In genomic region chrX:128754130-128754529, GRCh38 we compare ENCODE assay signal across 1 cellular context.
TF ChIP-seq lines count a peak whose summit lies in the region.

No MANE protein-coding gene starts in this region.

TF ChIP-seq in HepG2, 621 proteins besides CTCF, POLR2A, EP300 and RAD21 (continued from another document and continues in another):
- TF ChIP-seq BCL3 (CRISPR knock-in tag; IDR thresholded peaks at IDR 0.05) (no peak), SPEN (CRISPR knock-in tag; IDR thresholded peaks at IDR 0.05; ENCODE audit: low read depth) (no peak), GPBP1L1 (CRISPR knock-in tag; IDR thresholded peaks at IDR 0.05) (no peak), ZNF292 (CRISPR knock-in tag; IDR thresholded peaks at IDR 0.05; ENCODE audit: borderline replicate concordance, low read depth) (no peak), LBX2 (CRISPR knock-in tag; IDR thresholded peaks at IDR 0.05; ENCODE audit: borderline replicate concordance) (no peak), ZNF790 (CRISPR knock-in tag; IDR thresholded peaks at IDR 0.05; ENCODE audit: borderline replicate concordance) (no peak), ZNF350 (CRISPR knock-in tag; IDR thresholded peaks at IDR 0.05; ENCODE audit: borderline replicate concordance, low read depth) (no peak), CREB3 (CRISPR knock-in tag; IDR thresholded peaks at IDR 0.05) (no peak), ZNF562 (CRISPR knock-in tag; IDR thresholded peaks at IDR 0.05; ENCODE audit: borderline replicate concordance) (no peak), CBX5 (CRISPR knock-in tag; IDR thresholded peaks at IDR 0.05; ENCODE audit: borderline replicate concordance) (no peak), ISL2 (CRISPR knock-in tag; IDR thresholded peaks at IDR 0.05) (peak; percentile 52; the same call in 1 of the 2 replicates), JUNB (CRISPR knock-in tag; IDR thresholded peaks at IDR 0.05; ENCODE audit: borderline replicate concordance) (no peak), YEATS2 (CRISPR knock-in tag; IDR thresholded peaks at IDR 0.05; ENCODE audit: borderline replicate concordance) (no peak), ZNF281 (CRISPR knock-in tag; IDR thresholded peaks at IDR 0.05; ENCODE audit: borderline replicate concordance) (no peak), HNRNPL (IDR thresholded peaks at IDR 0.05; ENCODE audit: low read depth, low read length) (no peak), ETV6 (CRISPR knock-in tag; conservative IDR thresholded peaks at IDR 0.05) (no peak), ZNF546 (CRISPR knock-in tag; conservative IDR thresholded peaks at IDR 0.05) (no peak), PAX8 (CRISPR knock-in tag; IDR thresholded peaks at IDR 0.05; ENCODE audit: borderline replicate concordance) (no peak), PHF21A (CRISPR knock-in tag; IDR thresholded peaks at IDR 0.05) (no peak), ZNF263 (CRISPR knock-in tag; IDR thresholded peaks at IDR 0.05) (no peak), E2F5 (CRISPR knock-in tag; conservative IDR thresholded peaks at IDR 0.05) (no peak), MEIS2 (CRISPR knock-in tag; IDR thresholded peaks at IDR 0.05) (no peak), CBX1 (IDR thresholded peaks at IDR 0.05; ENCODE audit: low read depth) (no peak), ZNF598 (CRISPR knock-in tag; IDR thresholded peaks at IDR 0.05; ENCODE audit: borderline replicate concordance) (no peak), ATF3 (CRISPR knock-in tag; IDR thresholded peaks at IDR 0.05) (no peak), ZNF740 (CRISPR knock-in tag; IDR thresholded peaks at IDR 0.05) (no peak), MIXL1 (CRISPR knock-in tag; IDR thresholded peaks at IDR 0.05) (0 out of 2 replicates have a peak, but pooled peaks have one; percentile 38), NFIC (IDR thresholded peaks at IDR 0.05; ENCODE audit: low read length) (peak; percentile 84; the same call in 1 of the 2 replicates), NCOA5 (CRISPR knock-in tag; IDR thresholded peaks at IDR 0.05) (no peak), ZNF775 (CRISPR knock-in tag; IDR thresholded peaks at IDR 0.05; ENCODE audit: borderline replicate concordance) (no peak), SUZ12 (IDR thresholded peaks at IDR 0.05; ENCODE audit: low read depth, low read length) (no peak), TRAFD1 (CRISPR knock-in tag; IDR thresholded peaks at IDR 0.05; ENCODE audit: borderline replicate concordance) (no peak), ZNF382 (CRISPR knock-in tag; IDR thresholded peaks at IDR 0.05; ENCODE audit: borderline replicate concordance) (no peak), REL (CRISPR knock-in tag; conservative IDR thresholded peaks at IDR 0.05) (no peak), ZNF777 (CRISPR knock-in tag; IDR thresholded peaks at IDR 0.05) (no peak), MED13 (CRISPR knock-in tag; IDR thresholded peaks at IDR 0.05) (no peak), CREM (IDR thresholded peaks at IDR 0.05) (peak; percentile 57; the same call in 1 of the 2 replicates), CREM (CRISPR knock-in tag; IDR thresholded peaks at IDR 0.05) (no peak), PITX1 (CRISPR knock-in tag; IDR thresholded peaks at IDR 0.05) (no peak), PBX3 (CRISPR knock-in tag; IDR thresholded peaks at IDR 0.05; ENCODE audit: borderline replicate concordance) (no peak), CHCHD3 (CRISPR knock-in tag; IDR thresholded peaks at IDR 0.05) (no peak), SOX13 (IDR thresholded peaks at IDR 0.05) (no peak), SOX13 (CRISPR knock-in tag; conservative IDR thresholded peaks at IDR 0.05 in 1 of 2, IDR thresholded peaks at IDR 0.05 in 1 of 2) (peak in 1 of 2 experiments; percentile 68; a peak in 1 of 4 replicates), FOXO1 (CRISPR knock-in tag; IDR thresholded peaks at IDR 0.05) (no peak), SMARCC2 (IDR thresholded peaks at IDR 0.05) (no peak), DDIT3 (CRISPR knock-in tag; IDR thresholded peaks at IDR 0.05) (no peak), TRIM22 (IDR thresholded peaks at IDR 0.05) (no peak), PBX2 (CRISPR knock-in tag; IDR thresholded peaks at IDR 0.05) (no peak), TBX2 (CRISPR knock-in tag; IDR thresholded peaks at IDR 0.05; ENCODE audit: borderline replicate concordance) (no peak), ZMYM4 (CRISPR knock-in tag; IDR thresholded peaks at IDR 0.05) (no peak)
